In genomic region chr5:158026248-158027031, GRCh38 we compare ENCODE assay signal across 15 cellular contexts.
A peak's percentile ranks its signal among the peaks of the same experiment; 100 is the strongest.
DNase-seq lines count a peak whose midpoint lies in the region; ATAC-seq, FAIRE-seq and TF ChIP-seq lines count a peak whose summit lies in the region.
"Had no signal": no experiment of that assay in that cellular context is flagged by ENCODE, and none has a peak within 500 bp of the region (broad histone marks: within the 10 kb centered on the region; RNA-seq: fewer than 3 reads in every experiment).

No MANE protein-coding gene starts in this region.

- CTCF ChIA-PET in HEK293 (lab: Yijun Ruan, JAX) = interaction anchor here (0.6 to 0.9 kb wide), 2 partner anchors 283 to 1724 kb away, joined by 4 read pairs; no protein-coding TSS in a partner anchor

- no peaks in the 10 kb centered on the region for H3K36me3 Mint-ChIP-seq in mesothelial cell of epicardium
- H3K36me3 Mint-ChIP-seq: naive B cell had no signal

- TF ChIP-seq CTCF in HEK293 (tag by site-specific recombination; IDR thresholded peaks at IDR 0.05) = no peak
- TF ChIP-seq CTCF in esophagus muscularis mucosa (IDR thresholded peaks at IDR 0.05) = no peak
- no peak for TF ChIP-seq CTCF in mesothelial cell of epicardium (IDR thresholded peaks at IDR 0.05; ENCODE audit: unreplicated experiment)
- no peak for TF ChIP-seq CTCF in uterus (IDR thresholded peaks at IDR 0.05)

- H3K4me1 ChIP-seq in HEK293 (ENCODE audit: control insufficient read depth, insufficient read depth, low read length) (peaks cover 7% of the 10 kb centered on the region; the same call in 1 of the 2 replicates), esophagus muscularis mucosa (no peaks in the 10 kb centered on the region), uterus (no peaks in the 10 kb centered on the region)
- H3K4me1 ChIP-seq: right atrium auricular region had no signal

- H3K9me3 ChIP-seq in HEK293 (ENCODE audit: control insufficient read depth, insufficient read depth, low read depth, low read length) (no peaks in the 10 kb centered on the region), esophagus muscularis mucosa (no peaks in the 10 kb centered on the region), uterus (no peaks in the 10 kb centered on the region)
- H3K9me3 ChIP-seq: right atrium auricular region had no signal

- H3K4me3 ChIP-seq in HEK293 (ENCODE audit: low read depth, low read length) (no peak overlapping the region), esophagus muscularis mucosa (no peak overlapping the region), uterus (no peak overlapping the region)
- H3K4me3 ChIP-seq: right atrium auricular region had no signal

- peaks cover 63% of the 10 kb centered on the region for H3K4me1 Mint-ChIP-seq in mesothelial cell of epicardium
- H3K4me1 Mint-ChIP-seq: activated B cell treated with CpG ODN at 0.5 μM for 24 hours, naive B cell had no signal

- POLR2A ChIA-PET in HEK293 (lab: Yijun Ruan, JAX) = no interaction called here

- no peaks in the 10 kb centered on the region for H3K36me3 ChIP-seq in HEK293 (ENCODE audit: control insufficient read depth in 2 of 2, insufficient read depth in 1 of 2, low read length in 2 of 2)
- H3K36me3 ChIP-seq in esophagus muscularis mucosa = no peaks in the 10 kb centered on the region
- H3K36me3 ChIP-seq in uterus = no peaks in the 10 kb centered on the region
- H3K36me3 ChIP-seq: right atrium auricular region had no signal

- H3K27ac ChIP-seq in HEK293 (ENCODE audit: extremely low read depth, low read depth, low read length) = no peak overlapping the region
- no peak overlapping the region for H3K27ac ChIP-seq in esophagus muscularis mucosa (replicated peaks in 1 of 4)
- H3K27ac ChIP-seq in uterus = peak overlapping the region; percentile 2 to 63
- H3K27ac ChIP-seq: right atrium auricular region had no signal

- TF ChIP-seq EP300 in esophagus muscularis mucosa (IDR thresholded peaks at IDR 0.05) = no peak

- intact Hi-C loops in esophagus muscularis mucosa (cut with DNase I) (no loop called here), uterus (cut with DNase I; ENCODE audit: low total_unique reads) (no loop called here)

- no peaks in the 10 kb centered on the region for H3K27me3 Mint-ChIP-seq in mesothelial cell of epicardium (ENCODE audit: low read depth)

- H3K27me3 ChIP-seq in esophagus muscularis mucosa (no peaks in the 10 kb centered on the region), uterus (no peaks in the 10 kb centered on the region)
- H3K27me3 ChIP-seq: right atrium auricular region had no signal

- FAIRE-seq in H54 (lab: Jason Lieb, UNC) = no peak

- H3K4me3 Mint-ChIP-seq in mesothelial cell of epicardium = no peak overlapping the region
- H3K4me3 Mint-ChIP-seq: activated B cell treated with CpG ODN at 0.5 μM for 24 hours; dendritic cell treated with granulocyte-macrophage colony-stimulating factor and Interleukin-4, amounts not matched to agents 40 ng/mL and 50 ng/mL, for 4 days; naive B cell had no signal

- H3K9me3 Mint-ChIP-seq in mesothelial cell of epicardium = no peaks in the 10 kb centered on the region
- H3K9me3 Mint-ChIP-seq: activated B cell treated with CpG ODN at 0.5 μM for 24 hours; dendritic cell treated with granulocyte-macrophage colony-stimulating factor and Interleukin-4, amounts not matched to agents 40 ng/mL and 50 ng/mL, for 4 days had no signal

- peak overlapping the region; percentile 65 for H3K27ac Mint-ChIP-seq in mesothelial cell of epicardium
- H3K27ac Mint-ChIP-seq: activated B cell treated with CpG ODN at 0.5 μM for 24 hours; dendritic cell treated with granulocyte-macrophage colony-stimulating factor and Interleukin-4, amounts not matched to agents 40 ng/mL and 50 ng/mL, for 4 days had no signal

- DNase-seq in esophagus muscularis mucosa (ENCODE audit: extremely low spot score) = peak; percentile 45
- DNase-seq in mesothelial cell of epicardium (ENCODE audit: low spot score in 2 of 2, unreplicated experiment in 2 of 2) = no peak
- DNase-seq in uterus = peak; percentile 16 to 42
- DNase-seq in H54 (ENCODE audit: insufficient read length, low spot score) = no peak
- DNase-seq in SK-N-DZ (ENCODE audit: low spot score) = no peak
- DNase-seq: activated B cell treated with CpG ODN at 0.5 μM for 24 hours; Calu3; naive B cell; NCI-H1105 treated with DMSO at 0.1 percent for 48 hours; NCI-H2227 treated with DMSO at 0.1 percent for 48 hours; stimulated activated naive CD4-positive, alpha-beta T cell had no signal

- 62% methylated on average over 7 of the region's 7 CpGs for WGBS in esophagus muscularis mucosa

- no peak for ATAC-seq in GM21825 (IDR thresholded peaks at IDR 0.05; ENCODE audit: unreplicated experiment)

- TF ChIP-seq POLR2A in esophagus muscularis mucosa (IDR thresholded peaks at IDR 0.05; ENCODE audit: low read depth) = no peak
- TF ChIP-seq POLR2A in uterus (IDR thresholded peaks at IDR 0.05) = no peak
- no peak for TF ChIP-seq POLR2A in H54 (IDR thresholded peaks at IDR 0.05; ENCODE audit: low read depth, low read length)

TF ChIP-seq in HEK293, 187 proteins besides CTCF, POLR2A, EP300 and RAD21 (continues in another document):
- TF ChIP-seq ZNF121 (tag by site-specific recombination; IDR thresholded peaks at IDR 0.05) = no peak
- TF ChIP-seq EGR2 (tag by site-specific recombination; IDR thresholded peaks at IDR 0.05; ENCODE audit: low read depth) = peak; percentile 47; the same call in 1 of the 2 replicates
- TF ChIP-seq ZNF830 (tag by site-specific recombination; IDR thresholded peaks at IDR 0.05; ENCODE audit: low read depth) = no peak
- TF ChIP-seq, protein P1, sequence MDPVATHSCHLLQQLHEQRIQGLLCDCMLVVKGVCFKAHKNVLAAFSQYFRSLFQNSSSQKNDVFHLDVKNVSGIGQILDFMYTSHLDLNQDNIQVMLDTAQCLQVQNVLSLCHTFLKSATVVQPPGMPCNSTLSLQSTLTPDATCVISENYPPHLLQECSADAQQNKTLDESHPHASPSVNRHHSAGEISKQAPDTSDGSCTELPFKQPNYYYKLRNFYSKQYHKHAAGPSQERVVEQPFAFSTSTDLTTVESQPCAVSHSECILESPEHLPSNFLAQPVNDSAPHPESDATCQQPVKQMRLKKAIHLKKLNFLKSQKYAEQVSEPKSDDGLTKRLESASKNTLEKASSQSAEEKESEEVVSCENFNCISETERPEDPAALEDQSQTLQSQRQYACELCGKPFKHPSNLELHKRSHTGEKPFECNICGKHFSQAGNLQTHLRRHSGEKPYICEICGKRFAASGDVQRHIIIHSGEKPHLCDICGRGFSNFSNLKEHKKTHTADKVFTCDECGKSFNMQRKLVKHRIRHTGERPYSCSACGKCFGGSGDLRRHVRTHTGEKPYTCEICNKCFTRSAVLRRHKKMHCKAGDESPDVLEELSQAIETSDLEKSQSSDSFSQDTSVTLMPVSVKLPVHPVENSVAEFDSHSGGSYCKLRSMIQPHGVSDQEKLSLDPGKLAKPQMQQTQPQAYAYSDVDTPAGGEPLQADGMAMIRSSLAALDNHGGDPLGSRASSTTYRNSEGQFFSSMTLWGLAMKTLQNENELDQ (tag by site-specific recombination; IDR thresholded peaks at IDR 0.05; ENCODE audit: low read depth) = no peak
- TF ChIP-seq, protein P2, sequence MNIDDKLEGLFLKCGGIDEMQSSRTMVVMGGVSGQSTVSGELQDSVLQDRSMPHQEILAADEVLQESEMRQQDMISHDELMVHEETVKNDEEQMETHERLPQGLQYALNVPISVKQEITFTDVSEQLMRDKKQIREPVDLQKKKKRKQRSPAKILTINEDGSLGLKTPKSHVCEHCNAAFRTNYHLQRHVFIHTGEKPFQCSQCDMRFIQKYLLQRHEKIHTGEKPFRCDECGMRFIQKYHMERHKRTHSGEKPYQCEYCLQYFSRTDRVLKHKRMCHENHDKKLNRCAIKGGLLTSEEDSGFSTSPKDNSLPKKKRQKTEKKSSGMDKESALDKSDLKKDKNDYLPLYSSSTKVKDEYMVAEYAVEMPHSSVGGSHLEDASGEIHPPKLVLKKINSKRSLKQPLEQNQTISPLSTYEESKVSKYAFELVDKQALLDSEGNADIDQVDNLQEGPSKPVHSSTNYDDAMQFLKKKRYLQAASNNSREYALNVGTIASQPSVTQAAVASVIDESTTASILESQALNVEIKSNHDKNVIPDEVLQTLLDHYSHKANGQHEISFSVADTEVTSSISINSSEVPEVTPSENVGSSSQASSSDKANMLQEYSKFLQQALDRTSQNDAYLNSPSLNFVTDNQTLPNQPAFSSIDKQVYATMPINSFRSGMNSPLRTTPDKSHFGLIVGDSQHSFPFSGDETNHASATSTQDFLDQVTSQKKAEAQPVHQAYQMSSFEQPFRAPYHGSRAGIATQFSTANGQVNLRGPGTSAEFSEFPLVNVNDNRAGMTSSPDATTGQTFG (tag by site-specific recombination; IDR thresholded peaks at IDR 0.05; ENCODE audit: borderline replicate concordance) = no peak
- TF ChIP-seq IKZF3 (tag by site-specific recombination; IDR thresholded peaks at IDR 0.05) = no peak
- no peak for TF ChIP-seq ZBTB17 (tag by site-specific recombination; IDR thresholded peaks at IDR 0.05)
- TF ChIP-seq ZNF837 (tag by site-specific recombination; IDR thresholded peaks at IDR 0.05) = no peak
- no peak for TF ChIP-seq ZNF701 (tag by site-specific recombination; IDR thresholded peaks at IDR 0.05)
- peak; percentile 65; the same call in 1 of the 2 replicates for TF ChIP-seq MZF1 (tag by site-specific recombination; IDR thresholded peaks at IDR 0.05; ENCODE audit: borderline replicate concordance)
- TF ChIP-seq ZNF610 (tag by site-specific recombination; IDR thresholded peaks at IDR 0.05; ENCODE audit: borderline replicate concordance) = no peak
- no peak for TF ChIP-seq PATZ1 (tag by site-specific recombination; IDR thresholded peaks at IDR 0.05)

Comparison
In these comparisons a context has a peak if more than half of its experiments do, and no peak if none do; other contexts are left out.
1. H3K27ac ChIP-seq: peak in uterus (2 of 2); none in HEK293 (single experiment) and esophagus muscularis mucosa (0 of 4).
2. DNase-seq: peak in esophagus muscularis mucosa (single experiment) and uterus (2 of 2); none in mesothelial cell of epicardium (0 of 2), H54 (single experiment) and SK-N-DZ (single experiment).